ENCODE assay signal across 14 cellular contexts in the genomic region with DNA sequence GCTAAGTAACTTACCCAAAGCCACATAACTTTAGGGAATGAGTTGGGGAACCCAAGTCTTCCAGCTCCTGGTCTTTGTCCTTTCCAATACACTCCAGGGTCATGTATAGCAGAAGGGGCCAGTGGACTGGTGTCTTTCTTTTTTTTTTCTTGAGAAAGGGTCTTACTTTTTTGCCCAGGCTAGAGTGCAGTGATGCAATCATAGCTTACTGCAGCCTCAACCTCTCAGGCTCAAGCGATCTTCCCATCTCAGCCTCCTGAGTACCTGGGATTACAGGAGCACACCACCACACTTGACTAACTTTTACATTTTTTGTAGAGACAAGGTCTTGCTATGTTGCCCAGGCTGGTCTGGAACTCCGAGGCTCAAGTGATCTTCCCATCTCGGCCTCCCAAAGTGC.
"Had no signal": no experiment of that assay in that cellular context is flagged by ENCODE, and none has a peak within 500 bp of the region (broad histone marks: within the 10 kb centered on the region; RNA-seq: fewer than 3 reads in every experiment).

No MANE protein-coding gene starts in this region.

- H3K4me3 ChIP-seq: coronary artery, hepatocyte, right lobe of liver, suprapubic skin, upper lobe of left lung had no signal

- H2AFZ ChIP-seq: hepatocyte had no signal

- H3K4me2 ChIP-seq: hepatocyte had no signal

- H3K36me3 ChIP-seq: right lobe of liver, suprapubic skin, upper lobe of left lung had no signal

- ATAC-seq: naive thymus-derived CD8-positive, alpha-beta T cell; T-cell had no signal

- H3K4me1 ChIP-seq: right lobe of liver had no signal

- H3K9me3 ChIP-seq: right lobe of liver, suprapubic skin, upper lobe of left lung had no signal

- DNase-seq: activated CD4-positive, alpha-beta T cell treated with anti-CD3 and anti-CD28 coated beads, Interleukin-2, amount 10 ng/mL, durations not matched to agents 24 days and 14 days; activated effector memory CD4-positive, alpha-beta T cell treated with Interleukin-2 at 50 U/mL for 16 hours; activated T-cell treated with anti-CD3 and anti-CD28 coated beads, Interleukin-2, amount 50 U/mL, for 24 hours; effector memory CD4-positive, alpha-beta T cell; kidney; naive thymus-derived CD8-positive, alpha-beta T cell; right lobe of liver; stimulated activated CD4-positive, alpha-beta T cell treated with anti-CD3 and anti-CD28 coated beads, Interleukin-12 subunit alpha, Interleukin-12 subunit beta, amount 100 ng/mL, for 4 hours; stimulated activated naive CD4-positive, alpha-beta T cell had no signal

- H3K27ac ChIP-seq: coronary artery, hepatocyte, right lobe of liver, suprapubic skin had no signal

- H3K27me3 ChIP-seq: hepatocyte, right lobe of liver, suprapubic skin, upper lobe of left lung had no signal
